Comparison of ENCODE assay signal across 8 cellular contexts in the genomic region with DNA sequence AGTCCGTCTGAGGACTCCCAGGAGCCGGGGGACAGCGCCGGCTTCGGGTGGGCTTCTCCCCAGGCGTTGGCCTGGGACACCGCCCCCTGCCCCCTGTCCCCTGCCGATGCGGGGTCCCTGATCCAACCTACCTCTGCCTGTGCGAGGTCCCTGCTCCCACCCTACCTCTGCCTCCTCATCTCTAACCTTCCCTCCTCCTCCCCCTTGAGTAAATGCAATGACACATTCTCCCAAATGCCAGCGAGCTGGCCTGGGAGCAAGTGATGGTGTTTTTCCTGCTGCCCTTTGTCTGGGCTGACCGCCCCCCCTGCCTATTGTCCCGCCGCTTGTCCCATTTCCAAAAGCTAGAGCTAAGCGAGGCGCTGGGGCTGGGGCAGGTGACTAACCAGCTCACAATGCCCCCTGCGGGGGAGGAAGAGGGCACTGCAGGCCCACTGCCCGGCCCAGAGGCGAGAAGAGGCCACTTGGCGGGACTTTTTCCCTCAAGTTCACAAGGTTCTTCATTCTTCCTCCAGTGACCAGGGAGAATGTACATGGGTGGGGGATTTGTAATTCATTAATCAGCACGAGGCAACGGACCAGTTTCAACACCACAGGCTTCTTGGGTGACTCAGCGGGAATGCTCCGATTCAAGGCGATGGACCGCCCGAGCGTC. TPM values are rescaled to one million over a fixed set of nuclear protein-coding genes. Genes with fewer than 3 reads are reported as not detected.
DNase-seq lines count a peak whose midpoint lies in the region; ATAC-seq, FAIRE-seq and TF ChIP-seq lines count a peak whose summit lies in the region.

No MANE protein-coding gene starts in this region.

- peaks cover 33% of the 10 kb centered on the region for H3K4me1 Mint-ChIP-seq in activated T-helper 17 cell treated with anti-CD3 and anti-CD28 coated beads, Interleukin-2, amount 50 U/mL, for 72 hours
- H3K4me1 Mint-ChIP-seq in neural crest cell = peaks cover 36% of the 10 kb centered on the region

- TF ChIP-seq POLR2A in A549 (IDR thresholded peaks at IDR 0.05; ENCODE audit: low read length) = peak; percentile 36

- H3K27me3 Mint-ChIP-seq in activated T-helper 17 cell treated with anti-CD3 and anti-CD28 coated beads, Interleukin-2, amount 50 U/mL, for 72 hours = peaks cover 6% of the 10 kb centered on the region
- H3K27me3 Mint-ChIP-seq in neural crest cell (ENCODE audit: low read depth) = peaks cover 48% of the 10 kb centered on the region

- peak overlapping the region; percentile 95 for H3K4me2 ChIP-seq in A549

- CTCF ChIA-PET in A549 (lab: Yijun Ruan, JAX) = interaction anchor here (1.5 to 46.2 kb wide), 3 partner anchors 16 to 28 kb away, joined by 9 to 1913 read pairs (median 626); partner anchors contain the start of genes POLD4, PPP1CA, RAD9A and TBC1D10C

- H3K36me3 Mint-ChIP-seq in activated T-helper 17 cell treated with anti-CD3 and anti-CD28 coated beads, Interleukin-2, amount 50 U/mL, for 72 hours (ENCODE audit: low read depth) = no peaks in the 10 kb centered on the region
- no peaks in the 10 kb centered on the region for H3K36me3 Mint-ChIP-seq in neural crest cell (ENCODE audit: low read depth)

- TF ChIP-seq CTCF in A549 (IDR thresholded peaks at IDR 0.05) (peak; percentile 29), GM10266 (IDR thresholded peaks at IDR 0.05; ENCODE audit: control insufficient read depth, insufficient read depth, low read depth, missing control alignments) (peak; percentile 49), foreskin fibroblast (IDR thresholded peaks at IDR 0.05; ENCODE audit: low read depth, low read length) (peak; percentile 18), neural crest cell (conservative IDR thresholded peaks at IDR 0.05) (peak; percentile 63)

- H3K27ac Mint-ChIP-seq in activated T-helper 17 cell treated with anti-CD3 and anti-CD28 coated beads, Interleukin-2, amount 50 U/mL, for 72 hours = peak overlapping the region; percentile 84
- H3K27ac Mint-ChIP-seq in neural crest cell (ENCODE audit: unreplicated experiment) = peak overlapping the region; percentile 83

- WGBS in A549 (ENCODE audit: missing lambda C conversion rate) = 1% methylated on average over 23 of the region's 28 CpGs

- POLR2A ChIA-PET in A549 (lab: Yijun Ruan, JAX) = interaction anchor here (0.6 to 9.3 kb wide), 14 partner anchors 8 to 636 kb away, joined by 3 to 172 read pairs (median 6); partner anchors contain the start of genes AIP, ALDH3B1, KDM2A and POLD4

- peak; percentile 41 to 71 for ATAC-seq in A549
- peak; percentile 55 for ATAC-seq in activated T-helper 17 cell treated with anti-CD3 and anti-CD28 coated beads, Interleukin-2, amount 50 U/mL, for 72 hours (replicated peaks)
- no peak for ATAC-seq in GM19452 (IDR thresholded peaks at IDR 0.05; ENCODE audit: unreplicated experiment)
- ATAC-seq in GM19467 (IDR thresholded peaks at IDR 0.05; ENCODE audit: unreplicated experiment) = no peak

- H3K4me3 ChIP-seq in A549 (peak overlapping the region; percentile 68), foreskin fibroblast (ENCODE audit: low read depth in 1 of 2, low read length in 2 of 2) (peak overlapping the region; percentile 67 to 69)

- H3K4me1 ChIP-seq in A549 = peaks cover 73% of the 10 kb centered on the region

- DNase-seq in A549 (ENCODE audit: low read depth in 1 of 2, low spot score in 1 of 2) (peak; percentile 96 to 100), GM10266 (ENCODE audit: extremely low spot score) (no peak), NCI-H510A (lab: John Stamatoyannopoulos, UW) (peak; percentile 36), foreskin fibroblast (peak; percentile 99), neural crest cell (ENCODE audit: low read depth, low spot score) (peak; percentile 55)

- peak; percentile 41 to 58 for TF ChIP-seq RAD21 in A549 (conservative IDR thresholded peaks at IDR 0.05 in 1 of 2, IDR thresholded peaks at IDR 0.05 in 1 of 2)

- H3K9me3 Mint-ChIP-seq in activated T-helper 17 cell treated with anti-CD3 and anti-CD28 coated beads, Interleukin-2, amount 50 U/mL, for 72 hours = no peaks in the 10 kb centered on the region
- no peaks in the 10 kb centered on the region for H3K9me3 Mint-ChIP-seq in neural crest cell

- no peaks in the 10 kb centered on the region for H3K9me3 ChIP-seq in A549

- TF ChIP-seq EP300 in A549 (IDR thresholded peaks at IDR 0.05) = peak; percentile 87 to 93; a peak in 4 of 5 replicates

- peak overlapping the region; percentile 95 to 100 for H3K27ac ChIP-seq in A549

- peak overlapping the region; percentile 84 for H3K4me3 Mint-ChIP-seq in activated T-helper 17 cell treated with anti-CD3 and anti-CD28 coated beads, Interleukin-2, amount 50 U/mL, for 72 hours
- H3K4me3 Mint-ChIP-seq in neural crest cell = peak overlapping the region; percentile 92

- peak; percentile 97 for FAIRE-seq in A549 (lab: Jason Lieb, UNC)

TF ChIP-seq in A549, 52 proteins besides CTCF, POLR2A, EP300 and RAD21 (continues in another document):
- TF ChIP-seq BHLHE40 (IDR thresholded peaks at IDR 0.05; ENCODE audit: low read depth, low read length) (peak; percentile 79), NPAS2 (CRISPR knock-in tag; IDR thresholded peaks at IDR 0.05; ENCODE audit: borderline replicate concordance) (peak; percentile 63), HOXA7 (CRISPR knock-in tag; IDR thresholded peaks at IDR 0.05) (peak; percentile 96), FOSL2 (IDR thresholded peaks at IDR 0.05) (peak; percentile 75), FOSL2 (CRISPR knock-in tag; IDR thresholded peaks at IDR 0.05) (peak; percentile 96), E2F6 (IDR thresholded peaks at IDR 0.05; ENCODE audit: borderline replicate concordance, low read depth) (peak; percentile 83), MAZ (IDR thresholded peaks at IDR 0.05; ENCODE audit: borderline replicate concordance, low read depth, low read length) (peak; percentile 85), HOXB13 (CRISPR knock-in tag; IDR thresholded peaks at IDR 0.05; ENCODE audit: low read depth) (no peak)

RNA-seq across cellular contexts. Expression of gene CLCF1, which starts 0.6 kb away (rescaled TPM):
- polyA plus RNA-seq in A549 (2011; rRNA removed) (23.9 and 25.8 TPM in 2 replicates), A549 (2017; fragmentation: RNase III; extraction: RNeasy Plus Mini Kit Qiagen cat#74134 plus additional on column Dnase treatment) (31.0 to 37.1 TPM (median 36.0 TPM) in 3 replicates)
- 75.7 and 103 TPM in 2 replicates for polyA plus RNA-seq in A549 (2012; cell fraction: cytosol; rRNA removed)
- polyA plus RNA-seq in A549 (2012; cell fraction: nucleus; rRNA removed) = 204 and 212 TPM in 2 replicates
- 14.6 and 17.5 TPM in 2 replicates for polyA minus RNA-seq in A549 (2011; rRNA and poly(A)+ RNA removed)
- total RNA-seq in activated T-helper 17 cell treated with anti-CD3 and anti-CD28 coated beads, Interleukin-2, amount 50 U/mL, for 72 hours = 1 to 10 TPM in 1 of 2 donors, under 1 TPM in 1; 0.22 to 1.1 TPM
- 0.41 and 0.68 TPM in 2 replicates for total RNA-seq in neural crest cell

RNA-seq across cellular contexts. Expression of gene RAD9A, which starts 17.7 kb away (rescaled TPM):
- polyA plus RNA-seq in A549 (2011; rRNA removed) = 19.0 and 19.6 TPM in 2 replicates
- 56.6 and 74.8 TPM in 2 replicates for polyA plus RNA-seq in A549 (2012; cell fraction: cytosol; rRNA removed)
- 286 and 297 TPM in 2 replicates for polyA plus RNA-seq in A549 (2012; cell fraction: nucleus; rRNA removed)
- 41.6 to 43.7 TPM (median 43.0 TPM) in 3 replicates for polyA plus RNA-seq in A549 (2017; fragmentation: RNase III; extraction: RNeasy Plus Mini Kit Qiagen cat#74134 plus additional on column Dnase treatment)
- 12.8 and 14.6 TPM in 2 replicates for polyA minus RNA-seq in A549 (2011; rRNA and poly(A)+ RNA removed)
- 10 to 100 TPM; 32.0 to 37.5 TPM for total RNA-seq in activated T-helper 17 cell treated with anti-CD3 and anti-CD28 coated beads, Interleukin-2, amount 50 U/mL, for 72 hours
- 46.1 and 49.4 TPM in 2 replicates for total RNA-seq in neural crest cell

RNA-seq across cellular contexts. Expression of gene POLD4, which starts 20.7 kb away (rescaled TPM):
- polyA plus RNA-seq in A549 (2011; rRNA removed) = 140 and 157 TPM in 2 replicates
- 213 and 248 TPM in 2 replicates for polyA plus RNA-seq in A549 (2012; cell fraction: cytosol; rRNA removed)
- polyA plus RNA-seq in A549 (2012; cell fraction: nucleus; rRNA removed) = 283 and 303 TPM in 2 replicates
- polyA plus RNA-seq in A549 (2017; fragmentation: RNase III; extraction: RNeasy Plus Mini Kit Qiagen cat#74134 plus additional on column Dnase treatment) = 131 to 159 TPM (median 148 TPM) in 3 replicates
- polyA minus RNA-seq in A549 (2011; rRNA and poly(A)+ RNA removed) = 45.2 and 61.1 TPM in 2 replicates
- 10 to 100 TPM; 32.4 to 60.2 TPM for total RNA-seq in activated T-helper 17 cell treated with anti-CD3 and anti-CD28 coated beads, Interleukin-2, amount 50 U/mL, for 72 hours
- 3.7 and 7.1 TPM in 2 replicates for total RNA-seq in neural crest cell

RNA-seq across cellular contexts. Expression of gene PPP1CA, which starts 27.6 kb away (rescaled TPM):
- polyA plus RNA-seq in A549 (2011; rRNA removed) (174 and 178 TPM in 2 replicates), A549 (2017; fragmentation: RNase III; extraction: RNeasy Plus Mini Kit Qiagen cat#74134 plus additional on column Dnase treatment) (200 to 208 TPM (median 205 TPM) in 3 replicates)
- 405 and 423 TPM in 2 replicates for polyA plus RNA-seq in A549 (2012; cell fraction: cytosol; rRNA removed)
- 324 and 334 TPM in 2 replicates for polyA plus RNA-seq in A549 (2012; cell fraction: nucleus; rRNA removed)
- polyA minus RNA-seq in A549 (2011; rRNA and poly(A)+ RNA removed) = 239 and 243 TPM in 2 replicates
- total RNA-seq in activated T-helper 17 cell treated with anti-CD3 and anti-CD28 coated beads, Interleukin-2, amount 50 U/mL, for 72 hours = 100 to 1,000 TPM; 220 to 322 TPM
- 222 and 223 TPM in 2 replicates for total RNA-seq in neural crest cell

RNA-seq across cellular contexts. Expression of gene TBC1D10C, which starts 29.8 kb away (rescaled TPM):
- polyA plus RNA-seq in A549 (2011; rRNA removed) (not detected in 2 replicates), A549 (2017; fragmentation: RNase III; extraction: RNeasy Plus Mini Kit Qiagen cat#74134 plus additional on column Dnase treatment) (0.08 TPM in 1 of 3 replicates, not detected in the others)
- polyA plus RNA-seq in A549 (2012; cell fraction: cytosol; rRNA removed) = 0.06 TPM in 1 of 2 replicates, not detected in the other
- 0.28 TPM in 1 of 2 replicates, not detected in the other for polyA plus RNA-seq in A549 (2012; cell fraction: nucleus; rRNA removed)
- polyA minus RNA-seq in A549 (2011; rRNA and poly(A)+ RNA removed) = not detected in 2 replicates
- 100 to 1,000 TPM; 155 to 197 TPM for total RNA-seq in activated T-helper 17 cell treated with anti-CD3 and anti-CD28 coated beads, Interleukin-2, amount 50 U/mL, for 72 hours
- total RNA-seq in neural crest cell = 0.66 and 1.8 TPM in 2 replicates

Comparison
In these comparisons a context has a peak if more than half of its experiments do, and no peak if none do; other contexts are left out.
1. ATAC-seq: peak in A549 (2 of 2) and activated T-helper 17 cell treated with anti-CD3 and anti-CD28 coated beads, Interleukin-2, amount 50 U/mL, for 72 hours (single experiment); none in GM19452 (single experiment) and GM19467 (single experiment).
2. Peak in every context shown above with its lines, with median percentiles within 50 percentile points of each other: CTCF ChIP-seq.